12 cellular contexts compared by ENCODE assay signal in genomic region chr3:45178131-45179023, GRCh38. TPM values are rescaled to one million over a fixed set of nuclear protein-coding genes. Genes with fewer than 3 reads are reported as not detected.
DNase-seq lines count a peak whose midpoint lies in the region; ATAC-seq and TF ChIP-seq lines count a peak whose summit lies in the region.
"Had no signal": no experiment of that assay in that cellular context is flagged by ENCODE, and none has a peak within 500 bp of the region (broad histone marks: within the 10 kb centered on the region; RNA-seq: fewer than 3 reads in every experiment).

No MANE protein-coding gene starts in this region.

- H3K79me2 ChIP-seq in hepatocyte = no peaks in the 10 kb centered on the region

- POLR2A ChIA-PET in naive thymus-derived CD4-positive, alpha-beta T cell (lab: Charles Lee) = no interaction called here

- no peaks in the 10 kb centered on the region for H3K36me3 Mint-ChIP-seq in naive thymus-derived CD4-positive, alpha-beta T cell

- H3K4me1 ChIP-seq in adipocyte (ENCODE audit: control insufficient read depth, insufficient read depth, low read length) = peaks cover 16% of the 10 kb centered on the region
- peaks cover 29% of the 10 kb centered on the region for H3K4me1 ChIP-seq in hepatocyte (ENCODE audit: insufficient read depth)
- no peaks in the 10 kb centered on the region for H3K4me1 ChIP-seq in naive thymus-derived CD4-positive, alpha-beta T cell (ENCODE audit: control insufficient read depth in 2 of 2, insufficient read depth in 2 of 2, low read length in 2 of 2)
- H3K4me1 ChIP-seq: left lung had no signal

- H3K9me3 ChIP-seq in adipocyte (ENCODE audit: control insufficient read depth, low read length) = no peaks in the 10 kb centered on the region
- no peaks in the 10 kb centered on the region for H3K9me3 ChIP-seq in hepatocyte (ENCODE audit: low read depth)
- H3K9me3 ChIP-seq in naive thymus-derived CD4-positive, alpha-beta T cell (ENCODE audit: control insufficient read depth in 2 of 3, low read length in 3 of 3) = no peaks in the 10 kb centered on the region
- H3K9me3 ChIP-seq: left lung had no signal

- CTCF ChIA-PET in naive thymus-derived CD4-positive, alpha-beta T cell (lab: Charles Lee) = no interaction called here

- no peak overlapping the region for H3K9ac ChIP-seq in adipocyte (ENCODE audit: low read length)

- H3K27ac ChIP-seq in hepatocyte = peak overlapping the region; percentile 12
- no peak overlapping the region for H3K27ac ChIP-seq in naive thymus-derived CD4-positive, alpha-beta T cell (ENCODE audit: low read depth, low read length)
- H3K27ac ChIP-seq: left lung had no signal

- H3K4me1 Mint-ChIP-seq in naive thymus-derived CD4-positive, alpha-beta T cell = peaks cover 0 to 5% (median 4%) of the 10 kb centered on the region in 7 donors

- H3K4me3 Mint-ChIP-seq in naive thymus-derived CD4-positive, alpha-beta T cell = no peak overlapping the region

- intact Hi-C loops in naive thymus-derived CD4-positive, alpha-beta T cell (cut with micrococcal nuclease) = no loop called here

- peak; percentile 91 for DNase-seq in LHCN-M2 (ENCODE audit: low read depth)
- DNase-seq in adipocyte (ENCODE audit: low read depth) = peak; percentile 76
- DNase-seq in hepatocyte (ENCODE audit: low spot score) = no peak
- peak; percentile 57 for DNase-seq in smooth muscle cell of the brain vasculature (ENCODE audit: low read depth, low spot score)
- DNase-seq in CD1c-positive myeloid dendritic cell (ENCODE audit: extremely low spot score) = no peak
- DNase-seq in naive thymus-derived CD4-positive, alpha-beta T cell = no peak
- DNase-seq: activated CD4-positive, CD25-positive, alpha-beta regulatory T cell treated with anti-CD3 and anti-CD28 coated beads, Interleukin-2, amount 50 U/mL, for 72 hours; activated naive CD4-positive, alpha-beta T cell treated with anti-CD3 and anti-CD28 coated beads, Interleukin-2, amount 50 U/mL, for 16 hours; left lung; NCI-H1048 had no signal

- ATAC-seq in GM21360 (IDR thresholded peaks at IDR 0.05; ENCODE audit: unreplicated experiment) = no peak
- ATAC-seq in naive thymus-derived CD4-positive, alpha-beta T cell = no peak
- ATAC-seq: left lung had no signal

- H4K20me1 ChIP-seq in hepatocyte (ENCODE audit: insufficient read depth, poor library complexity, severe bottlenecking) = no peaks in the 10 kb centered on the region

- no peak for TF ChIP-seq CTCF in hepatocyte (IDR thresholded peaks at IDR 0.05; ENCODE audit: poor library complexity)

- no peak overlapping the region for H2AFZ ChIP-seq in hepatocyte

- H3K27me3 ChIP-seq in adipocyte (replicated peaks; ENCODE audit: control insufficient read depth, insufficient read depth, low read length) = no peaks in the 10 kb centered on the region
- no peaks in the 10 kb centered on the region for H3K27me3 ChIP-seq in hepatocyte
- H3K27me3 ChIP-seq in naive thymus-derived CD4-positive, alpha-beta T cell (ENCODE audit: control insufficient read depth in 2 of 2, insufficient read depth in 2 of 2, low read length in 2 of 2) = no peaks in the 10 kb centered on the region

- H3K4me3 ChIP-seq in adipocyte (ENCODE audit: low read length) (no peak overlapping the region), hepatocyte (no peak overlapping the region)
- no peak overlapping the region for H3K4me3 ChIP-seq in naive thymus-derived CD4-positive, alpha-beta T cell (ENCODE audit: low read length)
- H3K4me3 ChIP-seq: left lung had no signal

- H3K36me3 ChIP-seq in adipocyte (ENCODE audit: control insufficient read depth, insufficient read depth, low read length, severe bottlenecking) (no peaks in the 10 kb centered on the region), hepatocyte (replicated peaks; ENCODE audit: insufficient read depth, low read depth) (no peaks in the 10 kb centered on the region)
- no peaks in the 10 kb centered on the region for H3K36me3 ChIP-seq in naive thymus-derived CD4-positive, alpha-beta T cell (ENCODE audit: control insufficient read depth in 2 of 3, insufficient read depth in 3 of 3, low read length in 3 of 3)
- H3K36me3 ChIP-seq: left lung had no signal

- no peaks in the 10 kb centered on the region for H3K9me3 Mint-ChIP-seq in naive thymus-derived CD4-positive, alpha-beta T cell

- H3K9me2 ChIP-seq in hepatocyte (replicated peaks; ENCODE audit: insufficient read depth) = no peaks in the 10 kb centered on the region

- no peak overlapping the region for H3K27ac Mint-ChIP-seq in naive thymus-derived CD4-positive, alpha-beta T cell

- peaks cover 0 to 40% (median 8%) of the 10 kb centered on the region in 5 donors for H3K27me3 Mint-ChIP-seq in naive thymus-derived CD4-positive, alpha-beta T cell

- 59% methylated on average over 15 of the region's 15 CpGs for WGBS in hepatocyte (ENCODE audit: low lambda C conversion rate, missing lambda C conversion rate)

- H3K4me2 ChIP-seq in hepatocyte = no peak overlapping the region

RNA-seq across cellular contexts. Expression of gene CDCP1, which starts 32.2 kb away (rescaled TPM):
- total RNA-seq in LHCN-M2 (2014; rRNA removed) (19.6 and 23.0 TPM in 2 replicates), hepatocyte (7.0 and 7.3 TPM in 2 replicates)
- 1.4 TPM for polyA plus RNA-seq in LHCN-M2 (2012)
- 4.8 and 5.3 TPM in 2 replicates for polyA plus RNA-seq in hepatocyte
- total RNA-seq in naive thymus-derived CD4-positive, alpha-beta T cell = 1 to 10 TPM in 2 of 5 experiments, under 1 TPM in 3; 0.05 to 7.2 (median 0.81) TPM
- polyA plus RNA-seq in naive thymus-derived CD4-positive, alpha-beta T cell = 1 to 10 TPM in 1 of 2 donors, under 1 TPM in 1; 0.21 to 1.0 TPM
- total RNA-seq: G401 had no signal

RNA-seq across cellular contexts. Expression of gene TMEM158, which starts 47.7 kb away (rescaled TPM):
- total RNA-seq in LHCN-M2 (2014; rRNA removed) = 178 and 181 TPM in 2 replicates
- polyA plus RNA-seq in LHCN-M2 (2012) = 4.1 TPM
- 3.3 and 8.5 TPM in 2 replicates for total RNA-seq in hepatocyte
- 16.0 and 16.9 TPM in 2 replicates for polyA plus RNA-seq in hepatocyte
- under 1 TPM in 3 of 5 experiments, not detected in 2; 0.27 to 0.96 (median 0.60) TPM for total RNA-seq in naive thymus-derived CD4-positive, alpha-beta T cell
- not detected for polyA plus RNA-seq in naive thymus-derived CD4-positive, alpha-beta T cell
- total RNA-seq: G401 had no signal

Comparison
In these comparisons a context has a peak if more than half of its experiments do, and no peak if none do; other contexts are left out.
1. DNase-seq: peak in LHCN-M2 (single experiment), adipocyte (single experiment) and smooth muscle cell of the brain vasculature (single experiment); none in hepatocyte (single experiment), CD1c-positive myeloid dendritic cell (single experiment) and naive thymus-derived CD4-positive, alpha-beta T cell (0 of 9).
2. RNA of gene TMEM158, which starts 47.7 kb away (total RNA-seq): 178 to 181 TPM in LHCN-M2; 3.3 to 8.5 TPM in hepatocyte and 0.27 to 0.96 TPM in naive thymus-derived CD4-positive, alpha-beta T cell; every median in the first group is over 10 times any median in the second.